ENCODE assay signal across 12 cellular contexts in the genomic region with DNA sequence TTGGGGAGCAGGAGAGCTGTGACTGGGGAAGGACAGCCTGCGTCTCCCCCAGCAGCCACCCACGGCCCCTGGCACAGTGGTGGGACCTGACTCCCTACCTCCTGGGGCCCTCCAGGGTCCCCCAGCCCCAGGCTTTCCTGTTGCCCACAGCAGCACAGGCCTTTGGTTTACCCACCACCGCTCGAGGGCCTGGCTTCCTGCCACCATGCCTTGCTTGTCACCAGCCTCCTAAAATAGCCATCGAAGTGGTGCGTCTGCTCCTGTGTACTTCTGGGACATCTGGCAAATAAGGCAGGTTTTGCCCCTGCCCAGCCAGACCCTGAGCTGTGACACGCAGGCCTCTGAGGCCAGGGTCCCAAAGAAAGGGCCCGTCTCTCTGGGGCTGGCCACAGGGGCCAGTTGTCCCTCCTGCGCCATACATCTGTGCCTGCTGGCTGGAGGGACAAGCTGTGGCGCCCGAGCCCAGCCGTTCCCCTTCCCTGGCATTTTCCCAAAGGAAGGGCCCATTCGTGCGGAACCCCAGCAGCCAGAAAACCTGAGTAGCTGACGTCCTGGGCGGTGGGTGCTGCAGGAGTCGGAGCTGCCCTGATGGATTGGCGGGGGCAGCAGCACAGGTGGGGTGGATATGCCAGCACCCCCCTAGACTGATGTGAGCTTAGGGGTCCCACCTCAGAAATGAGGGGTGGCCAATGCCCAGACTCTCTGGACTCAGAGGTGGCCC. TPM values are rescaled to one million over a fixed set of nuclear protein-coding genes. Genes with fewer than 3 reads are reported as not detected.
DNase-seq lines count a peak whose midpoint lies in the region; ATAC-seq and TF ChIP-seq lines count a peak whose summit lies in the region.
"Had no signal": no experiment of that assay in that cellular context is flagged by ENCODE, and none has a peak within 500 bp of the region (broad histone marks: within the 10 kb centered on the region; RNA-seq: fewer than 3 reads in every experiment).

No MANE protein-coding gene starts in this region.

- no peak for ATAC-seq in left lobe of liver

- TF ChIP-seq CTCF in GM13976 (IDR thresholded peaks at IDR 0.05; ENCODE audit: borderline replicate concordance, control extremely low read depth, extremely low read depth, insufficient read depth, missing control alignments): no peak
- no peak for TF ChIP-seq CTCF in dorsolateral prefrontal cortex (IDR thresholded peaks at IDR 0.05 in 54 of 56, conservative IDR thresholded peaks at IDR 0.05 in 2 of 56; ENCODE audit: low read depth in 1 of 56, partially characterized antibody in 56 of 56)
- no peak for TF ChIP-seq CTCF in OCI-LY7 (conservative IDR thresholded peaks at IDR 0.05; ENCODE audit: low read length)

- H3K9me3 ChIP-seq in OCI-LY7 (ENCODE audit: low read length): no peaks in the 10 kb centered on the region

- H4K20me1 ChIP-seq in OCI-LY7 (ENCODE audit: insufficient read depth, low read length): no peaks in the 10 kb centered on the region

- H3K79me2 ChIP-seq in OCI-LY7 (ENCODE audit: insufficient read depth, low read depth, low read length): no peaks in the 10 kb centered on the region

- DNase-seq in GM13976 (ENCODE audit: low spot score) (peak; percentile 42), NCI-H1694 (lab: John Stamatoyannopoulos, UW) (peak; percentile 33), dorsolateral prefrontal cortex (peak in 7 of 10 donors; percentile 42 to 72 (median 68)), posterior cingulate gyrus (peak in 7 of 10 donors; percentile 35 to 92 (median 75)), OCI-LY7 (ENCODE audit: low spot score) (no peak), left lobe of liver (ENCODE audit: low spot score) (no peak), NCI-H2171 (lab: John Stamatoyannopoulos, UW) (no peak)
- DNase-seq: activated CD4-positive, CD25-positive, alpha-beta regulatory T cell; CD4-positive, alpha-beta T cell; hypothalamus; NCI-H2171 treated with DMSO at 0.1 percent for 48 hours; stimulated activated CD4-positive, alpha-beta T cell treated with anti-CD3 and anti-CD28 coated beads, Interleukin-12 subunit alpha, Interleukin-12 subunit beta, amount 100 ng/mL, for 4 hours had no signal

- no peak overlapping the region for H3K4me3 ChIP-seq in dorsolateral prefrontal cortex
- no peak overlapping the region for H3K4me3 ChIP-seq in OCI-LY7 (ENCODE audit: low read depth, low read length, poor library complexity, severe bottlenecking)

- CTCF ChIA-PET in OCI-LY7 (lab: Charles Lee; ENCODE audit: unreplicated experiment): no interaction called here

- intact Hi-C loops in dorsolateral prefrontal cortex (cut with DNase I) (no loop called here), posterior cingulate gyrus (cut with DNase I) (no loop called here), OCI-LY7 (cut with micrococcal nuclease; ENCODE audit: unreplicated experiment) (no loop called here)

- H3K27ac ChIP-seq in dorsolateral prefrontal cortex (peak overlapping the region in 10 of 59 donors; percentile 1 to 54 (median 34)), OCI-LY7 (ENCODE audit: low read depth, low read length, poor library complexity, severe bottlenecking) (no peak overlapping the region)

- no peaks in the 10 kb centered on the region for H3K9me2 ChIP-seq in OCI-LY7 (ENCODE audit: insufficient read depth, low read length)

- in situ Hi-C loops in GM13976 (cut with MboI; ENCODE audit: low sequenced_read_pairs, unreplicated experiment): no loop called here

- POLR2A ChIA-PET in OCI-LY7 (lab: Charles Lee): no interaction called here

- no peak overlapping the region for H2AFZ ChIP-seq in OCI-LY7 (ENCODE audit: low read length)

- H3K27me3 ChIP-seq in dorsolateral prefrontal cortex: peaks cover 0 to 5% (median 0%) of the 10 kb centered on the region in 45 donors

- H3K4me1 ChIP-seq in OCI-LY7 (ENCODE audit: insufficient read depth, low read length, poor library complexity, severe bottlenecking): peaks cover 18% of the 10 kb centered on the region

- no peak overlapping the region for H3K4me2 ChIP-seq in OCI-LY7 (ENCODE audit: low read length)

- H3K36me3 ChIP-seq in OCI-LY7 (ENCODE audit: insufficient read depth, low read length): no peaks in the 10 kb centered on the region

- BruUV-seq in OCI-LY7 (replicated peaks; lab: Mats Ljungman, UMichigan): no TSS peak

RNA-seq across cellular contexts. Expression of a gene that starts 14.6 kb away (rescaled TPM):
- total RNA-seq in dorsolateral prefrontal cortex (1 to 10 TPM in 104 of 120 experiments, under 1 TPM in 13, not detected in 3; 0.52 to 7.6 (median 2.4) TPM), OCI-LY7 (2022) (0.34 and 0.50 TPM in 2 replicates), left lobe of liver (1.3 TPM)
- total RNA-seq in OCI-LY7 (2014; rRNA removed; shearing (Covaris generic)): 0.16 and 1.0 TPM in 2 replicates

RNA-seq across cellular contexts. Expression of a gene that starts 29.1 kb away (rescaled TPM):
- total RNA-seq in dorsolateral prefrontal cortex: 100 to 1,000 TPM in 8 of 120 experiments, 10 to 100 TPM in 112; 11.0 to 191 (median 44.8) TPM
- total RNA-seq in OCI-LY7 (2014; rRNA removed; shearing (Covaris generic)): 0.13 TPM in 1 of 2 replicates, not detected in the other
- 0.55 and 0.59 TPM in 2 replicates for total RNA-seq in OCI-LY7 (2022)
- total RNA-seq in left lobe of liver: 8.4 TPM

Comparison
In these comparisons a context has a peak if more than half of its experiments do, and no peak if none do; other contexts are left out.
1. DNase-seq: peak in GM13976 (single experiment), NCI-H1694 (single experiment), dorsolateral prefrontal cortex (7 of 10) and posterior cingulate gyrus (7 of 10); none in OCI-LY7 (single experiment), left lobe of liver (single experiment) and NCI-H2171 (single experiment).